15 cellular contexts compared by ENCODE assay signal in genomic region chr17:82909322-82909904, GRCh38.
DNase-seq lines count a peak whose midpoint lies in the region; ATAC-seq, FAIRE-seq and TF ChIP-seq lines count a peak whose summit lies in the region.
"Had no signal": no experiment of that assay in that cellular context is flagged by ENCODE, and none has a peak within 500 bp of the region (broad histone marks: within the 10 kb centered on the region; RNA-seq: fewer than 3 reads in every experiment).

No MANE protein-coding gene starts in this region.

- peaks cover 16% of the 10 kb centered on the region for H3K36me3 Mint-ChIP-seq in CD4-positive, CD25-positive, alpha-beta regulatory T cell
- H3K36me3 Mint-ChIP-seq in progenitor cell of endocrine pancreas (ENCODE audit: insufficient read depth) (peaks cover 9% of the 10 kb centered on the region), type B pancreatic cell (peaks cover 8% of the 10 kb centered on the region)

- H3K79me2 ChIP-seq in K562 (ENCODE audit: control insufficient read depth, insufficient read depth, low read length) = 0 out of 3 replicates have a peak, but pooled peaks cover 2% of the 10 kb centered on the region
- H3K79me2 ChIP-seq: hepatocyte had no signal

- CTCF ChIA-PET in K562 (lab: Yijun Ruan, JAX; ENCODE audit: low intra/inter-chr PET ratio) = interaction anchor here (0.5 kb wide), 1 partner anchor 13 kb away, joined by 4 read pairs; no protein-coding TSS in a partner anchor

- H2AFZ ChIP-seq in K562 (ENCODE audit: low read depth, low read length) = no peak overlapping the region
- H2AFZ ChIP-seq: hepatocyte had no signal

- H3K4me3 ChIP-seq in CD4-positive, CD25-positive, alpha-beta regulatory T cell (ENCODE audit: low read depth, low read length) = no peak overlapping the region
- H3K4me3 ChIP-seq in LNCaP clone FGC (ENCODE audit: low read depth, low read length) (no peak overlapping the region; the same call in 1 of the 2 replicates), K562 (no peak overlapping the region)
- H3K4me3 ChIP-seq: hepatocyte, lung, spleen had no signal

- in situ Hi-C loops in K562 (cut with MboI) = no loop called here

- H3K4me2 ChIP-seq in K562 (ENCODE audit: insufficient read depth, low read length) = no peak overlapping the region

- H3K4me1 ChIP-seq in CD4-positive, CD25-positive, alpha-beta regulatory T cell (ENCODE audit: control insufficient read depth, insufficient read depth, low read length, poor library complexity, severe bottlenecking) = no peaks in the 10 kb centered on the region
- peaks cover 5 to 39% of the 10 kb centered on the region in 2 experiments; a peak in 3 of 5 replicates for H3K4me1 ChIP-seq in K562 (replicated peaks in 1 of 2; ENCODE audit: control insufficient read depth in 2 of 2, insufficient read depth in 2 of 2, low read length in 2 of 2)

- H3K4me1 Mint-ChIP-seq in CD4-positive, CD25-positive, alpha-beta regulatory T cell = peaks cover 0 to 14% (median 1%) of the 10 kb centered on the region in 4 donors
- H3K4me1 Mint-ChIP-seq in progenitor cell of endocrine pancreas (ENCODE audit: low read depth) = no peaks in the 10 kb centered on the region
- H3K4me1 Mint-ChIP-seq in type B pancreatic cell (ENCODE audit: unreplicated experiment) = no peaks in the 10 kb centered on the region

- H3K27ac ChIP-seq in CD4-positive, CD25-positive, alpha-beta regulatory T cell (ENCODE audit: insufficient read depth, low read length, poor library complexity, severe bottlenecking) = no peak overlapping the region
- H3K27ac ChIP-seq in K562 (ENCODE audit: extremely low read depth, low read depth, low read length) = no peak overlapping the region
- H3K27ac ChIP-seq: hepatocyte had no signal

- TF ChIP-seq POLR2A in K562 (conservative IDR thresholded peaks at IDR 0.05) = no peak

- no peaks in the 10 kb centered on the region for H4K20me1 ChIP-seq in K562 (replicated peaks; ENCODE audit: control insufficient read depth, insufficient read depth, low read length)

- no peaks in the 10 kb centered on the region for H3K9me3 Mint-ChIP-seq in CD4-positive, CD25-positive, alpha-beta regulatory T cell
- H3K9me3 Mint-ChIP-seq in progenitor cell of endocrine pancreas (ENCODE audit: low read depth) = no peaks in the 10 kb centered on the region
- H3K9me3 Mint-ChIP-seq in type B pancreatic cell = no peaks in the 10 kb centered on the region

- H3K9ac ChIP-seq in K562 (ENCODE audit: insufficient read depth in 1 of 2, low read depth in 2 of 2, low read length in 2 of 2) = peak overlapping the region in 1 of 2 experiments; percentile 23; a peak in 1 of 4 replicates

- H3K27me3 Mint-ChIP-seq in CD4-positive, CD25-positive, alpha-beta regulatory T cell = no peaks in the 10 kb centered on the region
- H3K27me3 Mint-ChIP-seq in progenitor cell of endocrine pancreas (no peaks in the 10 kb centered on the region), type B pancreatic cell (no peaks in the 10 kb centered on the region)

- POLR2A ChIA-PET in K562 (lab: Yijun Ruan, JAX) = no interaction called here

- peak overlapping the region in 2 of 3 donors; percentile 60 to 80 for H3K27ac Mint-ChIP-seq in CD4-positive, CD25-positive, alpha-beta regulatory T cell
- H3K27ac Mint-ChIP-seq in progenitor cell of endocrine pancreas (peak overlapping the region; percentile 19), type B pancreatic cell (no peak overlapping the region)

- DNase-seq in CD4-positive, CD25-positive, alpha-beta regulatory T cell = peak in 2 of 3 donors; percentile 9 to 31
- peak; percentile 79 for DNase-seq in LNCaP clone FGC (ENCODE audit: low read depth)
- DNase-seq in K562 (ENCODE audit: extremely low read depth in 1 of 4, low spot score in 3 of 4) = peak in 1 of 4 experiments; percentile 15
- no peak for DNase-seq in progenitor cell of endocrine pancreas (ENCODE audit: low spot score, unreplicated experiment)
- no peak for DNase-seq in NCI-H82 (lab: John Stamatoyannopoulos, UW)
- DNase-seq in type B pancreatic cell (ENCODE audit: extremely low spot score, unreplicated experiment) = no peak
- no peak for DNase-seq in epidermal melanocyte (ENCODE audit: insufficient read length, low spot score)
- DNase-seq in globus pallidus (ENCODE audit: low spot score) = no peak
- DNase-seq: activated CD4-positive, alpha-beta T cell treated with anti-CD3 and anti-CD28 coated beads, Interleukin-2, amount 50 U/mL, for 48 hours; C1 segment of cervical spinal cord; GDM1; occipital lobe; spleen had no signal

- no peaks in the 10 kb centered on the region for H3K9me3 ChIP-seq in CD4-positive, CD25-positive, alpha-beta regulatory T cell (ENCODE audit: control insufficient read depth in 2 of 2, low read length in 2 of 2)
- H3K9me3 ChIP-seq in K562 (replicated peaks; ENCODE audit: control insufficient read depth, insufficient read depth, low read depth, low read length) = no peaks in the 10 kb centered on the region
- H3K9me3 ChIP-seq: spleen had no signal

- H3K36me3 ChIP-seq in CD4-positive, CD25-positive, alpha-beta regulatory T cell (ENCODE audit: control insufficient read depth, insufficient read depth, low read length) = peaks cover 35% of the 10 kb centered on the region
- peaks cover 52% of the 10 kb centered on the region; the same call in 2 of the 3 replicates for H3K36me3 ChIP-seq in K562 (ENCODE audit: control insufficient read depth, insufficient read depth, low read length)

- FAIRE-seq in K562 (lab: Jason Lieb, UNC) = no peak

- intact Hi-C loops in K562 (cut with micrococcal nuclease) = no loop called here

- TF ChIP-seq CTCF in LNCaP clone FGC (IDR thresholded peaks at IDR 0.05; ENCODE audit: control insufficient read depth, extremely low read depth, insufficient read depth) (no peak), K562 (IDR thresholded peaks at IDR 0.05 in 2 of 3, conservative IDR thresholded peaks at IDR 0.05 in 1 of 3; ENCODE audit: insufficient read depth in 2 of 3, low read depth in 1 of 3, low read length in 3 of 3) (no peak), progenitor cell of endocrine pancreas (IDR thresholded peaks at IDR 0.05; ENCODE audit: unreplicated experiment) (no peak), type B pancreatic cell (conservative IDR thresholded peaks at IDR 0.05) (no peak)

- peaks cover 3% of the 10 kb centered on the region for H3K9me1 ChIP-seq in K562 (ENCODE audit: control insufficient read depth, insufficient read depth, low read length)

- 81% methylated on average over 25 of the region's 26 CpGs for WGBS in K562 (ENCODE audit: insufficient coverage, low coverage, missing lambda C conversion rate)

- TF ChIP-seq EP300 in K562 (IDR thresholded peaks at IDR 0.05; ENCODE audit: low read length) = no peak

- no TSS peak for BruUV-seq in K562 (replicated peaks; lab: Mats Ljungman, UMichigan)

- TF ChIP-seq RAD21 in K562 (CRISPR knock-in tag; conservative IDR thresholded peaks at IDR 0.05 in 1 of 2, IDR thresholded peaks at IDR 0.05 in 1 of 2) = no peak

- H3K4me3 Mint-ChIP-seq in CD4-positive, CD25-positive, alpha-beta regulatory T cell = no peak overlapping the region
- H3K4me3 Mint-ChIP-seq in progenitor cell of endocrine pancreas (ENCODE audit: low read depth) (no peak overlapping the region), type B pancreatic cell (no peak overlapping the region)

- no peaks in the 10 kb centered on the region for H3K27me3 ChIP-seq in CD4-positive, CD25-positive, alpha-beta regulatory T cell (ENCODE audit: control insufficient read depth, insufficient read depth, low read length)
- no peaks in the 10 kb centered on the region for H3K27me3 ChIP-seq in K562 (ENCODE audit: control insufficient read depth in 2 of 2, insufficient read depth in 2 of 2, low read length in 2 of 2)
- H3K27me3 ChIP-seq: hepatocyte, spleen had no signal

- ATAC-seq in CD4-positive, CD25-positive, alpha-beta regulatory T cell (ENCODE audit: low read depth in 2 of 2) = peak in 1 of 2 donors; percentile 35
- peak; percentile 34; the same call in 1 of the 3 replicates for ATAC-seq in K562

TF ChIP-seq in K562, 482 proteins besides CTCF, POLR2A, EP300 and RAD21:
- TF ChIP-seq POLR2G (IDR thresholded peaks at IDR 0.05; ENCODE audit: low read depth, low read length) = 0 out of 2 replicates have a peak, but pooled peaks have one; percentile 14
- TF ChIP-seq MCM2 (IDR thresholded peaks at IDR 0.05; ENCODE audit: low read depth) = no peak

Comparison
In these comparisons a context has a peak if more than half of its experiments do, and no peak if none do; other contexts are left out.
1. DNase-seq: peak in CD4-positive, CD25-positive, alpha-beta regulatory T cell (2 of 3) and LNCaP clone FGC (single experiment); none in progenitor cell of endocrine pancreas (single experiment), NCI-H82 (single experiment), type B pancreatic cell (single experiment), epidermal melanocyte (single experiment) and globus pallidus (single experiment).